13 cellular contexts compared by ENCODE assay signal in the genomic region with DNA sequence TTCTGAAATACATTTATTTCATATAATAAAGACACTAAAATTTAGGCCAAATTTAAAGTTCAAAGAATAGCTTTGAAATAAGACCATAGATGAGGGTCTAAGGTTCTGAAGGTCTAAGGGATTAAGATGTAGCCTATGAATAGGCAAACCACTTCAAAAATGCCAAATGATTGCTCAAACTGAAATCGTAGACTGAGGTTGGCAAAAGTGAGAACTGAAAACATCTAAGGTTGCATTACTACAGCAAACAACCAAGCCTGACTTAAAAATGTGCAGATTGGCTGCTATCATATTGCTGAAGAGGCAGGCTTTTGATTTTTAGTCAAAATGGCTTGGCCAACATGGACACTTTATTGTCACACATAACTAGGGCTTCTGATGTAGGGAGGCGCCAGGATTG. TPM values are rescaled to one million over a fixed set of nuclear protein-coding genes. Genes with fewer than 3 reads are reported as not detected.
DNase-seq lines count a peak whose midpoint lies in the region; ATAC-seq and TF ChIP-seq lines count a peak whose summit lies in the region.
"Had no signal": no experiment of that assay in that cellular context is flagged by ENCODE, and none has a peak within 500 bp of the region (broad histone marks: within the 10 kb centered on the region; RNA-seq: fewer than 3 reads in every experiment).

No MANE protein-coding gene starts in this region.

- H3K9me3 ChIP-seq in aorta (ENCODE audit: control insufficient read depth, low read length) (no peaks in the 10 kb centered on the region), osteoblast (ENCODE audit: low read depth, low read length) (no peaks in the 10 kb centered on the region)

- TF ChIP-seq CTCF in activated CD8-positive, alpha-beta T cell treated with anti-CD3 and anti-CD28 coated beads for 36 hours (IDR thresholded peaks at IDR 0.05), result no peak
- no peak for TF ChIP-seq CTCF in osteoblast (IDR thresholded peaks at IDR 0.05; ENCODE audit: extremely low read depth, low read depth, low read length)

- H3K27ac ChIP-seq in aorta (ENCODE audit: low read depth in 1 of 2, low read length in 2 of 2) (no peak overlapping the region), osteoblast (ENCODE audit: low read depth, low read length) (no peak overlapping the region)

- intact Hi-C loops in activated CD8-positive, alpha-beta T cell treated with anti-CD3 and anti-CD28 coated beads for 36 hours (cut with micrococcal nuclease), result no loop called here
- intact Hi-C loops in aorta (cut with DNase I), result no loop called here
- intact Hi-C loops in Right ventricle myocardium inferior (cut with DNase I), result no loop called here

- H3K27me3 ChIP-seq in aorta (ENCODE audit: control insufficient read depth in 1 of 2, insufficient read depth in 2 of 2, low read length in 1 of 2), result no peaks in the 10 kb centered on the region
- no peaks in the 10 kb centered on the region for H3K27me3 ChIP-seq in osteoblast (ENCODE audit: insufficient read depth, low read length)

- CTCF ChIA-PET in activated CD8-positive, alpha-beta T cell treated with anti-CD3 and anti-CD28 coated beads for 36 hours (lab: Charles Lee), result interaction anchor here (1.3 to 1.7 kb wide), 3 partner anchors 9 to 194 kb away, joined by 4 to 7 read pairs (median 6); no protein-coding TSS in a partner anchor

- POLR2A ChIA-PET in activated CD8-positive, alpha-beta T cell treated with anti-CD3 and anti-CD28 coated beads for 36 hours (lab: Charles Lee), result no interaction called here

- H4K20me1 ChIP-seq in osteoblast (ENCODE audit: insufficient read depth, low read length), result no peaks in the 10 kb centered on the region

- peak; percentile 79 for ATAC-seq in GM18861 (IDR thresholded peaks at IDR 0.05; ENCODE audit: unreplicated experiment)
- peak; percentile 92 for ATAC-seq in GM21390 (IDR thresholded peaks at IDR 0.05; ENCODE audit: unreplicated experiment)
- peak; percentile 89 for ATAC-seq in HG03066 (IDR thresholded peaks at IDR 0.05; ENCODE audit: low read depth, unreplicated experiment)
- ATAC-seq in activated CD8-positive, alpha-beta T cell treated with anti-CD3 and anti-CD28 coated beads for 36 hours, result peak; percentile 79
- ATAC-seq in aorta (ENCODE audit: low FRiP score), result no peak
- ATAC-seq in Right ventricle myocardium inferior, result no peak
- ATAC-seq: naive thymus-derived CD4-positive, alpha-beta T cell had no signal

- H3K27ac Mint-ChIP-seq in activated CD8-positive, alpha-beta T cell treated with anti-CD3 and anti-CD28 coated beads for 36 hours, result peak overlapping the region; percentile 37
- H3K27ac Mint-ChIP-seq: activated T-cell treated with anti-CD3 and anti-CD28 coated beads, Interleukin-2, amount 50 U/mL, for 24 hours had no signal

- H3K4me3 ChIP-seq in aorta (ENCODE audit: low read length in 2 of 2), result no peak overlapping the region
- H3K4me3 ChIP-seq in osteoblast (ENCODE audit: insufficient read depth, low read length), result no peak overlapping the region

- no peaks in the 10 kb centered on the region for H3K9me3 Mint-ChIP-seq in activated CD8-positive, alpha-beta T cell treated with anti-CD3 and anti-CD28 coated beads for 36 hours
- H3K9me3 Mint-ChIP-seq: activated T-cell treated with anti-CD3 and anti-CD28 coated beads, Interleukin-2, amount 50 U/mL, for 24 hours; naive thymus-derived CD4-positive, alpha-beta T cell had no signal

- no peaks in the 10 kb centered on the region for H3K79me2 ChIP-seq in osteoblast (ENCODE audit: insufficient read depth, low read length)

- peak; percentile 16 for DNase-seq in activated CD8-positive, alpha-beta T cell treated with anti-CD3 and anti-CD28 coated beads for 36 hours
- DNase-seq in globus pallidus (ENCODE audit: low spot score) (no peak), aorta (no peak), Right ventricle myocardium inferior (ENCODE audit: missing footprints) (no peak), osteoblast (ENCODE audit: insufficient read length, low spot score, missing footprints) (no peak)
- DNase-seq: activated T-cell treated with anti-CD3 and anti-CD28 coated beads, Interleukin-2, amount 50 U/mL, for 24 hours; caudate nucleus; islet precursor cell; naive thymus-derived CD4-positive, alpha-beta T cell; NCI-H1092 treated with DMSO at 0.1 percent for 48 hours had no signal

- H3K36me3 Mint-ChIP-seq in activated CD8-positive, alpha-beta T cell treated with anti-CD3 and anti-CD28 coated beads for 36 hours (ENCODE audit: low read depth), result no peaks in the 10 kb centered on the region
- H3K36me3 Mint-ChIP-seq: naive thymus-derived CD4-positive, alpha-beta T cell had no signal

- WGBS in aorta, 2 donors, result 71% methylated on average over 2 of the region's 2 CpGs

- H3K27me3 Mint-ChIP-seq in activated CD8-positive, alpha-beta T cell treated with anti-CD3 and anti-CD28 coated beads for 36 hours, result no peaks in the 10 kb centered on the region
- H3K27me3 Mint-ChIP-seq: activated T-cell treated with anti-CD3 and anti-CD28 coated beads, Interleukin-2, amount 50 U/mL, for 24 hours had no signal

- no peak overlapping the region for H3K4me2 ChIP-seq in osteoblast (ENCODE audit: insufficient read depth, low read length)

- no peaks in the 10 kb centered on the region for H3K4me1 ChIP-seq in aorta (ENCODE audit: control insufficient read depth in 1 of 2, insufficient read depth in 2 of 2, low read length in 2 of 2)
- no peaks in the 10 kb centered on the region for H3K4me1 ChIP-seq in osteoblast (ENCODE audit: insufficient read depth, low read length)

- H2AFZ ChIP-seq in osteoblast (ENCODE audit: low read length), result no peak overlapping the region

- H3K4me3 Mint-ChIP-seq in activated CD8-positive, alpha-beta T cell treated with anti-CD3 and anti-CD28 coated beads for 36 hours, result no peak overlapping the region
- H3K4me3 Mint-ChIP-seq: activated T-cell treated with anti-CD3 and anti-CD28 coated beads, Interleukin-2, amount 50 U/mL, for 24 hours; naive thymus-derived CD4-positive, alpha-beta T cell had no signal

- H3K36me3 ChIP-seq in aorta (ENCODE audit: control insufficient read depth in 1 of 2, insufficient read depth in 2 of 2, low read length in 1 of 2) (no peaks in the 10 kb centered on the region), osteoblast (ENCODE audit: insufficient read depth, low read length) (no peaks in the 10 kb centered on the region)

- H3K4me1 Mint-ChIP-seq in activated CD8-positive, alpha-beta T cell treated with anti-CD3 and anti-CD28 coated beads for 36 hours (ENCODE audit: low read depth), result peaks cover 29% of the 10 kb centered on the region

RNA-seq across cellular contexts. Expression of a gene that starts 41.3 kb away (rescaled TPM):
- total RNA-seq in activated CD8-positive, alpha-beta T cell treated with anti-CD3 and anti-CD28 coated beads for 36 hours, result under 1 TPM; 0.34 to 0.41 TPM
- total RNA-seq in aorta, result 1 to 10 TPM; 3.5 to 3.7 TPM
- polyA plus RNA-seq in aorta, result under 1 TPM in 1 of 2 donors, not detected in 1; 0.08 TPM
- total RNA-seq in Right ventricle myocardium inferior, result 8.1 TPM
- 9.8 and 11.5 TPM in 2 replicates for total RNA-seq in osteoblast
- total RNA-seq: naive thymus-derived CD4-positive, alpha-beta T cell had no signal
- polyA plus RNA-seq: naive thymus-derived CD4-positive, alpha-beta T cell had no signal

RNA-seq across cellular contexts. Expression of a gene that starts 50.4 kb away (rescaled TPM):
- 1 to 10 TPM; 1.9 to 2.4 TPM for total RNA-seq in activated CD8-positive, alpha-beta T cell treated with anti-CD3 and anti-CD28 coated beads for 36 hours
- total RNA-seq in aorta, result under 1 TPM; 0.19 to 0.48 TPM
- polyA plus RNA-seq in aorta, result under 1 TPM in 1 of 2 donors, not detected in 1; 0.88 TPM
- total RNA-seq in Right ventricle myocardium inferior, result not detected
- 0.59 and 0.72 TPM in 2 replicates for total RNA-seq in osteoblast

Comparison
In these comparisons a context has a peak if more than half of its experiments do, and no peak if none do; other contexts are left out.
1. ATAC-seq: peak in GM18861 (single experiment), GM21390 (single experiment), HG03066 (single experiment) and activated CD8-positive, alpha-beta T cell treated with anti-CD3 and anti-CD28 coated beads for 36 hours (single experiment); none in aorta (single experiment) and Right ventricle myocardium inferior (single experiment).